1 cellular context compared by ENCODE assay signal in genomic region chr6:32195902-32196681, GRCh38.
TF ChIP-seq lines count a peak whose summit lies in the region.

No MANE protein-coding gene starts in this region.

TF ChIP-seq in SK-N-SH treated with all-trans-retinoic acid at 6 μM for 48 hours, 23 proteins besides CTCF, POLR2A, EP300 and RAD21 (continued from another document):
- TF ChIP-seq POU6F1 (CRISPR knock-in tag; IDR thresholded peaks at IDR 0.05; ENCODE audit: borderline replicate concordance, low read depth) = no peak
- TF ChIP-seq ZNF8 (CRISPR knock-in tag; IDR thresholded peaks at IDR 0.05) = peak; percentile 5; the same call in 1 of the 2 replicates
- peak; percentile 14; the same call in 1 of the 2 replicates for TF ChIP-seq GLIS3 (CRISPR knock-in tag; IDR thresholded peaks at IDR 0.05)
- TF ChIP-seq RARB (CRISPR knock-in tag; IDR thresholded peaks at IDR 0.05) = no peak
- TF ChIP-seq PATZ1 (CRISPR knock-in tag; IDR thresholded peaks at IDR 0.05; ENCODE audit: borderline replicate concordance) = no peak; the same call in 1 of the 2 replicates
- TF ChIP-seq ZNF70 (CRISPR knock-in tag; IDR thresholded peaks at IDR 0.05) = no peak
